17 cellular contexts compared by ENCODE assay signal in genomic region chr17:32388613-32389459, GRCh38.
"Had no signal": no experiment of that assay in that cellular context is flagged by ENCODE, and none has a peak within 500 bp of the region (broad histone marks: within the 10 kb centered on the region; RNA-seq: fewer than 3 reads in every experiment).

No MANE protein-coding gene starts in this region.

- H3K27me3 Mint-ChIP-seq: activated naive CD8-positive, alpha-beta T cell treated with anti-CD3 and anti-CD28 coated beads, Interleukin-2, amount 10 ng/mL, durations not matched to agents 7 days and 5 days; activated T-helper 17 cell treated with anti-CD3 and anti-CD28 coated beads, Interleukin-2, amount 50 U/mL, for 72 hours had no signal

- H3K4me1 Mint-ChIP-seq: mesothelial cell of epicardium, neural crest cell had no signal

- DNase-seq: activated CD4-positive, alpha-beta T cell treated with anti-CD3 and anti-CD28 coated beads, Interleukin-2, amount 50 U/mL, for 1 hour; activated CD4-positive, CD25-positive, alpha-beta regulatory T cell treated with anti-CD3 and anti-CD28 coated beads, Interleukin-2, amount 50 U/mL, for 72 hours; activated naive CD4-positive, alpha-beta T cell; activated naive CD8-positive, alpha-beta T cell treated with anti-CD3 and anti-CD28 coated beads, Interleukin-2, amount 10 ng/mL, durations not matched to agents 7 days and 5 days; aorta; cortex of kidney; heart right ventricle; lower lobe of right lung; retina; stimulated activated CD4-positive, alpha-beta T cell treated with anti-CD3 and anti-CD28 coated beads, Interleukin-12 subunit alpha, Interleukin-12 subunit beta, amount 100 ng/mL, for 4 hours; stimulated activated CD4-positive, alpha-beta T cell treated with anti-CD3 and anti-CD28 coated beads, Interleukin-1b, Interleukin-23, amount 100 ng/mL, for 48 hours; stimulated activated CD8-positive, alpha-beta memory T cell treated with anti-CD3 and anti-CD28 coated beads, Interleukin-4, amount 100 ng/mL, for 48 hours; stimulated activated naive CD4-positive, alpha-beta T cell treated with Interleukin-2 at 50 U/mL for 16 hours had no signal

- H3K4me3 ChIP-seq: heart right ventricle, lower lobe of right lung, thyroid gland had no signal

- H3K27me3 ChIP-seq: heart right ventricle, thyroid gland had no signal

- H3K4me1 ChIP-seq: heart right ventricle, lower lobe of right lung, thyroid gland had no signal

- H3K27ac ChIP-seq: heart right ventricle, lower lobe of right lung, thyroid gland had no signal

- H3K9me3 Mint-ChIP-seq: activated naive CD8-positive, alpha-beta T cell treated with anti-CD3 and anti-CD28 coated beads, Interleukin-2, amount 10 ng/mL, durations not matched to agents 7 days and 5 days; activated T-helper 17 cell treated with anti-CD3 and anti-CD28 coated beads, Interleukin-2, amount 50 U/mL, for 72 hours; neural crest cell had no signal

- H3K9me3 ChIP-seq: heart right ventricle, lower lobe of right lung, thyroid gland had no signal

- H3K36me3 ChIP-seq: thyroid gland had no signal

- H3K4me3 Mint-ChIP-seq: activated naive CD8-positive, alpha-beta T cell treated with anti-CD3 and anti-CD28 coated beads, Interleukin-2, amount 10 ng/mL, durations not matched to agents 7 days and 5 days; activated T-helper 17 cell treated with anti-CD3 and anti-CD28 coated beads, Interleukin-2, amount 50 U/mL, for 72 hours; mesothelial cell of epicardium; neural crest cell had no signal

- H3K27ac Mint-ChIP-seq: activated naive CD8-positive, alpha-beta T cell treated with anti-CD3 and anti-CD28 coated beads, Interleukin-2, amount 10 ng/mL, durations not matched to agents 7 days and 5 days; activated T-helper 17 cell treated with anti-CD3 and anti-CD28 coated beads, Interleukin-2, amount 50 U/mL, for 72 hours; mesothelial cell of epicardium had no signal

- ATAC-seq: activated T-helper 17 cell treated with anti-CD3 and anti-CD28 coated beads, Interleukin-2, amount 50 U/mL, for 72 hours; lower lobe of right lung had no signal
